Comparison of ENCODE assay signal across 9 cellular contexts in genomic region chr1:160779662-160780397, GRCh38. TPM values are rescaled to one million over a fixed set of nuclear protein-coding genes. Genes with fewer than 3 reads are reported as not detected.
DNase-seq lines count a peak whose midpoint lies in the region; ATAC-seq and TF ChIP-seq lines count a peak whose summit lies in the region.
"Had no signal": no experiment of that assay in that cellular context is flagged by ENCODE, and none has a peak within 500 bp of the region (broad histone marks: within the 10 kb centered on the region; RNA-seq: fewer than 3 reads in every experiment).

No MANE protein-coding gene starts in this region.

- CTCF ChIA-PET in PC-3 (lab: Charles Lee): interaction anchor here (1.1 kb wide), 1 partner anchor 172 kb away, joined by 3 read pairs; no protein-coding TSS in a partner anchor

- H3K27me3 ChIP-seq in PC-3 (ENCODE audit: low read length) (no peaks in the 10 kb centered on the region), ovary (no peaks in the 10 kb centered on the region)
- H3K27me3 ChIP-seq: neutrophil had no signal

- H3K4me1 ChIP-seq in PC-3 (ENCODE audit: insufficient read depth, low read length): peaks cover 24% of the 10 kb centered on the region
- H3K4me1 ChIP-seq in ovary (ENCODE audit: insufficient read depth): no peaks in the 10 kb centered on the region

- no peak overlapping the region for H2AFZ ChIP-seq in PC-3 (ENCODE audit: low read length)

- POLR2A ChIA-PET in PC-3 (lab: Charles Lee; ENCODE audit: unreplicated experiment): no interaction called here

- H3K36me3 ChIP-seq in PC-3 (ENCODE audit: low read depth, low read length) (no peaks in the 10 kb centered on the region), ovary (no peaks in the 10 kb centered on the region)
- H3K36me3 ChIP-seq: neutrophil had no signal

- no peak for TF ChIP-seq EP300 in ovary (IDR thresholded peaks at IDR 0.05)

- no peaks in the 10 kb centered on the region for H3K9me2 ChIP-seq in PC-3 (replicated peaks; ENCODE audit: low read length)

- H3K27ac ChIP-seq in PC-3 (ENCODE audit: low read length) (no peak overlapping the region), ovary (no peak overlapping the region)
- H3K27ac ChIP-seq: neutrophil had no signal

- TF ChIP-seq CTCF in PC-3 (conservative IDR thresholded peaks at IDR 0.05; ENCODE audit: low read depth, low read length): peak; percentile 79
- no peak for TF ChIP-seq CTCF in ovary (IDR thresholded peaks at IDR 0.05)

- peak; percentile 57 for ATAC-seq in PC-3

- H4K20me1 ChIP-seq in PC-3 (ENCODE audit: low read length): no peaks in the 10 kb centered on the region

- no peak overlapping the region for H3K4me3 ChIP-seq in PC-3 (ENCODE audit: low read length)
- H3K4me3 ChIP-seq in ovary: no peak overlapping the region

- H3K9ac ChIP-seq in PC-3 (ENCODE audit: low read length): no peak overlapping the region

- no TSS peak for BruUV-seq in PC-3 (replicated peaks; lab: Mats Ljungman, UMichigan)

- no peak overlapping the region for H3K4me2 ChIP-seq in PC-3 (ENCODE audit: low read length)

- no peak for TF ChIP-seq POLR2A in erythroblast (IDR thresholded peaks at IDR 0.05; ENCODE audit: low read length)
- no peak for TF ChIP-seq POLR2A in ovary (IDR thresholded peaks at IDR 0.05)

- 91 to 93% (median 91%) methylated on average over 18 of the region's 18 CpGs for WGBS in ovary, 3 donors

- DNase-seq in activated gamma-delta T cell treated with Interleukin-2 at 50 U/mL for 16 hours (peak; percentile 40), activated gamma-delta T cell (lab: John Stamatoyannopoulos, UW) (no peak), PC-3 (peak; percentile 53), erythroblast (lab: John Stamatoyannopoulos, UW) (peak; percentile 59 to 63), ovary (no peak), nucleus accumbens (lab: John Stamatoyannopoulos, UW) (no peak)
- DNase-seq in stimulated activated naive CD4-positive, alpha-beta T cell treated with Interleukin-2 at 50 U/mL for 16 hours (lab: John Stamatoyannopoulos, UW): peak; percentile 11
- DNase-seq in central memory CD4-positive, alpha-beta T cell: no peak

- H3K9me3 ChIP-seq in PC-3 (ENCODE audit: low read length) (no peaks in the 10 kb centered on the region), ovary (no peaks in the 10 kb centered on the region)
- H3K9me3 ChIP-seq: neutrophil had no signal

- H3F3A ChIP-seq in PC-3 (ENCODE audit: low read length, unreplicated experiment): no peaks in the 10 kb centered on the region

- H3K79me2 ChIP-seq in PC-3 (ENCODE audit: low read length): no peaks in the 10 kb centered on the region

- intact Hi-C loops in PC-3 (cut with micrococcal nuclease): loop anchor here (2.0 kb wide), 1 partner anchor 51 kb away; no protein-coding TSS in a partner anchor
- intact Hi-C loops in ovary (cut with DNase I): no loop called here

RNA-seq across cellular contexts. Expression of gene LY9, which starts 16.1 kb away (rescaled TPM):
- not detected in 2 replicates for total RNA-seq in PC-3 (2014; rRNA removed)
- under 1 TPM in 5 of 7 donors, not detected in 2; 0.15 to 0.90 (median 0.45) TPM for total RNA-seq in ovary
- polyA plus RNA-seq in ovary: 1 to 10 TPM in 1 of 2 donors, under 1 TPM in 1; 0.24 to 2.9 TPM

RNA-seq across cellular contexts. Expression of gene SLAMF7, which starts 40.8 kb away (rescaled TPM):
- 0.15 and 0.46 TPM in 2 replicates for total RNA-seq in PC-3 (2014; rRNA removed)
- 1 to 10 TPM in 2 of 7 donors, under 1 TPM in 4, not detected in 1; 0.32 to 3.7 (median 0.84) TPM for total RNA-seq in ovary
- 1 to 10 TPM in 1 of 2 donors, under 1 TPM in 1; 0.36 to 7.3 TPM for polyA plus RNA-seq in ovary

Comparison
In these comparisons a context has a peak if more than half of its experiments do, and no peak if none do; other contexts are left out.
1. DNase-seq: peak in activated gamma-delta T cell treated with Interleukin-2 at 50 U/mL for 16 hours (single experiment), PC-3 (single experiment), erythroblast (2 of 2) and stimulated activated naive CD4-positive, alpha-beta T cell treated with Interleukin-2 at 50 U/mL for 16 hours (single experiment); none in activated gamma-delta T cell (single experiment), central memory CD4-positive, alpha-beta T cell (single experiment), ovary (0 of 5) and nucleus accumbens (0 of 56).